ENCODE assay signal across 9 cellular contexts in the genomic region with DNA sequence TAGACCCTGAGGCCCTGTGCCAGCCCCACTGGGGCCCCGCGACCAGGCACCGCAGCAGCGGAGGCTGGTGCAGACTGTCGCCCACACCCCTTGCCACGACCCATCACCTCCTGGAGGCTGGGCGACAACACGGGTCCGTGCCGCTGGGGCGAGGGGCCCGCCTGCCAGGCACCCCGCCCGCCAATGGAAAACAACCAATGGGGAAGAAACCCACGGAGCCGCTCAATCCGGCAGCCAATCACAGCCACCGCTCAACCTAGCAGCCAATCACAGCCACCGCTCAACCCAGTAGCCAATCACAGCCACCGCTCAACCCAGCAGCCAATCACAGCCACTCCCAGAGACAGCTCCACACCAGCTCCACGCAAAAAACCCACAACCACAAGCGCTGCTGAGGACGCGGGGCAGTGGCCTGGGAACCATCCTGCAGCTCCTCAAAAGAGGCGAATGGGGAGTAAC. TPM values are rescaled to one million over a fixed set of nuclear protein-coding genes. Genes with fewer than 3 reads are reported as not detected.
DNase-seq lines count a peak whose midpoint lies in the region; ATAC-seq and TF ChIP-seq lines count a peak whose summit lies in the region.
"Had no signal": no experiment of that assay in that cellular context is flagged by ENCODE, and none has a peak within 500 bp of the region (broad histone marks: within the 10 kb centered on the region; RNA-seq: fewer than 3 reads in every experiment).

No MANE protein-coding gene starts in this region.

- no peak overlapping the region for H3K27ac Mint-ChIP-seq in type B pancreatic cell
- H3K27ac Mint-ChIP-seq: brain had no signal

- peak; percentile 57 for ATAC-seq in GM19463 (IDR thresholded peaks at IDR 0.05; ENCODE audit: unreplicated experiment)

- H3K4me3 Mint-ChIP-seq in type B pancreatic cell, result no peak overlapping the region
- H3K4me3 Mint-ChIP-seq: brain had no signal

- H3K4me3 ChIP-seq in NB4 (ENCODE audit: low read depth, low read length), result no peak overlapping the region

- H3K27me3 Mint-ChIP-seq in type B pancreatic cell, result no peaks in the 10 kb centered on the region

- TF ChIP-seq POLR2A in NB4 (IDR thresholded peaks at IDR 0.05; ENCODE audit: extremely low read depth, insufficient read length), result no peak

- TF ChIP-seq CTCF in NB4 (IDR thresholded peaks at IDR 0.05; ENCODE audit: low read depth, low read length) (no peak), type B pancreatic cell (conservative IDR thresholded peaks at IDR 0.05) (no peak)

- H3K4me1 Mint-ChIP-seq in type B pancreatic cell (ENCODE audit: unreplicated experiment), result no peaks in the 10 kb centered on the region

- no peaks in the 10 kb centered on the region for H3K9me3 Mint-ChIP-seq in type B pancreatic cell
- H3K9me3 Mint-ChIP-seq: brain had no signal

- peak; percentile 57 for DNase-seq in NB4 (ENCODE audit: low read depth)
- peak; percentile 56 for DNase-seq in activated T-cell treated with anti-CD3 and anti-CD28 coated beads for 4 hours
- peak; percentile 66 for DNase-seq in hepatic stellate cell (ENCODE audit: low spot score)
- peak; percentile 77 to 81 for DNase-seq in stimulated activated CD8-positive, alpha-beta memory T cell treated with anti-CD3 and anti-CD28 coated beads, Interleukin-15, amount 100 ng/mL, for 48 hours (ENCODE audit: low read depth in 2 of 2)
- no peak for DNase-seq in medulla oblongata (ENCODE audit: extremely low spot score)
- no peak for DNase-seq in SIG-M5 (lab: John Stamatoyannopoulos, UW)
- no peak for DNase-seq in type B pancreatic cell (ENCODE audit: extremely low spot score, unreplicated experiment)

- no peaks in the 10 kb centered on the region for H3K36me3 Mint-ChIP-seq in type B pancreatic cell
- H3K36me3 Mint-ChIP-seq: brain had no signal

RNA-seq across cellular contexts. Expression of a gene that starts 29.7 kb away (rescaled TPM):
- total RNA-seq in type B pancreatic cell (ENCODE audit: low replicate concordance), result 174 and 204 TPM in 2 replicates

RNA-seq across cellular contexts. Expression of a gene that starts 38.3 kb away (rescaled TPM):
- 171 and 181 TPM in 2 replicates for total RNA-seq in type B pancreatic cell (ENCODE audit: low replicate concordance)

RNA-seq across cellular contexts. Expression of a gene that starts 40.6 kb away (rescaled TPM):
- 45.5 and 60.7 TPM in 2 replicates for total RNA-seq in type B pancreatic cell (ENCODE audit: low replicate concordance)

Comparison
In these comparisons a context has a peak if more than half of its experiments do, and no peak if none do; other contexts are left out.
1. DNase-seq: peak in NB4 (single experiment), activated T-cell treated with anti-CD3 and anti-CD28 coated beads for 4 hours (single experiment), hepatic stellate cell (single experiment) and stimulated activated CD8-positive, alpha-beta memory T cell treated with anti-CD3 and anti-CD28 coated beads, Interleukin-15, amount 100 ng/mL, for 48 hours (2 of 2); none in medulla oblongata (single experiment), SIG-M5 (single experiment) and type B pancreatic cell (single experiment).